ENCODE assay signal across 31 cellular contexts in the genomic region with DNA sequence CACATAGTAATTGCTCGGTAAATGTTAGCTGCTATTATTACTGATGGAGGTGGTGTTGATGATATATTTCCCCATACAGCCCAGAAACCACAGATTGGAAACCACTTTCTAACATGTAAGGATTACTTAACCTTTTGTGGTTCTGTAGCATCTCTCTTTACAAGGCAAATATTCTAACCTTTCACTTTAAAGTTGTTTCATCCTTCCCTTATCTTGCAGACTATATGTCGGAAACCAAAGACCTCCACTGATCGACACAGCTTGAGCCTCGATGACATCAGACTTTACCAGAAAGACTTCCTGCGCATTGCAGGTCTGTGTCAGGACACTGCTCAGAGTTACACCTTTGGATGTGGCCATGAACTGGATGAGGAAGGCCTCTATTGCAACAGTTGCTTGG.
"Had no signal": no experiment of that assay in that cellular context is flagged by ENCODE, and none has a peak within 500 bp of the region (broad histone marks: within the 10 kb centered on the region; RNA-seq: fewer than 3 reads in every experiment).

No MANE protein-coding gene starts in this region.

- H3K27ac Mint-ChIP-seq: activated B cell treated with CpG ODN at 0.5 μM for 24 hours; activated CD4-positive, alpha-beta T cell treated with anti-CD3 and anti-CD28 coated beads, Interleukin-2, amount 10 ng/mL, durations not matched to agents 24 days and 14 days; activated CD8-positive, alpha-beta memory T cell treated with anti-CD3 and anti-CD28 coated beads, Interleukin-2, amount 10 ng/mL, durations not matched to agents 7 days and 5 days; activated naive CD4-positive, alpha-beta T cell treated with anti-CD3 and anti-CD28 coated beads, Interleukin-2, amount 50 U/mL, for 72 hours; activated naive CD8-positive, alpha-beta T cell treated with anti-CD3 and anti-CD28 coated beads, Interleukin-2, amount 50 U/mL, for 24 hours; T-cell had no signal

- DNase-seq: activated B cell treated with CpG ODN at 0.5 μM for 24 hours; activated CD4-positive, alpha-beta T cell treated with anti-CD3 and anti-CD28 coated beads for 1 hour; activated CD4-positive, alpha-beta T cell treated with anti-CD3 and anti-CD28 coated beads, Interleukin-2, amount 10 ng/mL, durations not matched to agents 24 days and 14 days; activated CD4-positive, alpha-beta T cell treated with anti-CD3 and anti-CD28 coated beads, Interleukin-2, amount 50 U/mL, for 48 hours; activated CD8-positive, alpha-beta memory T cell treated with anti-CD3 and anti-CD28 coated beads, Interleukin-2, amount 10 ng/mL, durations not matched to agents 7 days and 5 days; activated effector memory CD4-positive, alpha-beta T cell treated with anti-CD3 and anti-CD28 coated beads, Interleukin-2, amount 50 U/mL, for 16 hours; activated naive CD4-positive, alpha-beta T cell treated with Interleukin-2 at 50 U/mL for 16 hours; activated naive CD8-positive, alpha-beta T cell treated with anti-CD3 and anti-CD28 coated beads, Interleukin-2, amount 50 U/mL, for 24 hours; activated T-cell treated with anti-CD3 and anti-CD28 coated beads, Interleukin-2, amount 50 U/mL, for 4 hours; amygdala; brain microvascular endothelial cell; Karpas-422; MM.1S; NCI-H1092 treated with DMSO at 0.1 percent for 48 hours; NCI-H1417 treated with DMSO at 0.1 percent for 48 hours; NCI-H1694; NCI-H2029; NCI-H2107; NCI-H345; NCI-H510A; NCI-H526 treated with DMSO at 0.1 percent for 48 hours; NCI-H82; Peyer's patch; Right ventricle myocardium superior; T-cell; T-helper 2 cell; T1000 had no signal

- H3K27me3 ChIP-seq: brain microvascular endothelial cell, cardiac muscle cell, Peyer's patch had no signal

- H3K4me1 Mint-ChIP-seq: activated CD8-positive, alpha-beta memory T cell treated with anti-CD3 and anti-CD28 coated beads, Interleukin-2, amount 10 ng/mL, durations not matched to agents 7 days and 5 days; T-cell had no signal

- H3K4me3 ChIP-seq: cardiac muscle cell, Peyer's patch, SK-N-MC had no signal

- H3K9me3 Mint-ChIP-seq: activated B cell treated with CpG ODN at 0.5 μM for 24 hours; activated CD4-positive, alpha-beta T cell treated with anti-CD3 and anti-CD28 coated beads, Interleukin-2, amount 10 ng/mL, durations not matched to agents 24 days and 14 days; activated naive CD4-positive, alpha-beta T cell treated with anti-CD3 and anti-CD28 coated beads, Interleukin-2, amount 50 U/mL, for 72 hours; activated naive CD8-positive, alpha-beta T cell treated with anti-CD3 and anti-CD28 coated beads, Interleukin-2, amount 50 U/mL, for 24 hours; activated T-cell treated with anti-CD3 and anti-CD28 coated beads, Interleukin-2, amount 50 U/mL, for 4 hours; T-cell had no signal

- H3K36me3 Mint-ChIP-seq: activated CD8-positive, alpha-beta memory T cell treated with anti-CD3 and anti-CD28 coated beads, Interleukin-2, amount 10 ng/mL, durations not matched to agents 7 days and 5 days; activated naive CD4-positive, alpha-beta T cell treated with anti-CD3 and anti-CD28 coated beads, Interleukin-2, amount 50 U/mL, for 72 hours; T-cell had no signal

- H3K4me3 Mint-ChIP-seq: activated B cell treated with CpG ODN at 0.5 μM for 24 hours; activated CD4-positive, alpha-beta T cell treated with anti-CD3 and anti-CD28 coated beads, Interleukin-2, amount 10 ng/mL, durations not matched to agents 24 days and 14 days; activated CD8-positive, alpha-beta memory T cell treated with anti-CD3 and anti-CD28 coated beads, Interleukin-2, amount 10 ng/mL, durations not matched to agents 7 days and 5 days; activated naive CD8-positive, alpha-beta T cell treated with anti-CD3 and anti-CD28 coated beads, Interleukin-2, amount 50 U/mL, for 24 hours; activated T-cell treated with anti-CD3 and anti-CD28 coated beads, Interleukin-2, amount 50 U/mL, for 4 hours; T-cell had no signal

- H3K4me1 ChIP-seq: Peyer's patch had no signal

- H3K9me3 ChIP-seq: Peyer's patch had no signal

- H3K27ac ChIP-seq: brain microvascular endothelial cell, cardiac muscle cell, Peyer's patch, RWPE1, SK-N-MC had no signal
